1 cellular context compared by ENCODE assay signal in genomic region chr7:155447603-155448002, GRCh38.
TF ChIP-seq lines count a peak whose summit lies in the region.

No MANE protein-coding gene starts in this region.

TF ChIP-seq in HepG2, 621 proteins besides CTCF, POLR2A, EP300 and RAD21:
- TF ChIP-seq ZNF775 (CRISPR knock-in tag; IDR thresholded peaks at IDR 0.05; ENCODE audit: borderline replicate concordance), result no peak
- no peak for TF ChIP-seq SIN3A (IDR thresholded peaks at IDR 0.05; ENCODE audit: borderline replicate concordance, low read depth, low read length)
- no peak for TF ChIP-seq BATF2 (CRISPR knock-in tag; IDR thresholded peaks at IDR 0.05)
- no peak for TF ChIP-seq RFX5 (IDR thresholded peaks at IDR 0.05; ENCODE audit: low read depth, low read length)
- no peak for TF ChIP-seq GATA4 (IDR thresholded peaks at IDR 0.05; ENCODE audit: borderline replicate concordance, low read depth)
- no peak for TF ChIP-seq ZNF124 (CRISPR knock-in tag; IDR thresholded peaks at IDR 0.05)
TF ChIP-seq in HepG2: peak in this region for 0.
